Comparison of ENCODE assay signal across 1 cellular context in genomic region chr14:67674480-67675218, GRCh38.
TF ChIP-seq lines count a peak whose summit lies in the region.

TSS of gene VTI1B (minus strand) at chr14:67674632. CDS start at chr14:67674489, 143 bp downstream.

TF ChIP-seq in HepG2, 621 proteins besides CTCF, POLR2A, EP300 and RAD21 (continued from another document and continues in another):
- TF ChIP-seq, protein P1, sequence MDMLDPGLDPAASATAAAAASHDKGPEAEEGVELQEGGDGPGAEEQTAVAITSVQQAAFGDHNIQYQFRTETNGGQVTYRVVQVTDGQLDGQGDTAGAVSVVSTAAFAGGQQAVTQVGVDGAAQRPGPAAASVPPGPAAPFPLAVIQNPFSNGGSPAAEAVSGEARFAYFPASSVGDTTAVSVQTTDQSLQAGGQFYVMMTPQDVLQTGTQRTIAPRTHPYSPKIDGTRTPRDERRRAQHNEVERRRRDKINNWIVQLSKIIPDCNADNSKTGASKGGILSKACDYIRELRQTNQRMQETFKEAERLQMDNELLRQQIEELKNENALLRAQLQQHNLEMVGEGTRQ (IDR thresholded peaks at IDR 0.05; ENCODE audit: low read depth, low read length) = no peak
- TF ChIP-seq, protein P1 (CRISPR knock-in tag; IDR thresholded peaks at IDR 0.05; ENCODE audit: borderline replicate concordance) = no peak
- no peak for TF ChIP-seq JDP2 (CRISPR knock-in tag; IDR thresholded peaks at IDR 0.05; ENCODE audit: borderline replicate concordance)
- TF ChIP-seq HES4 (CRISPR knock-in tag; IDR thresholded peaks at IDR 0.05; ENCODE audit: borderline replicate concordance) = 0 out of 2 replicates have a peak, but pooled peaks have one; percentile 75
- no peak for TF ChIP-seq KDM6A (CRISPR knock-in tag; IDR thresholded peaks at IDR 0.05; ENCODE audit: low read depth)
- no peak for TF ChIP-seq ZNF10 (CRISPR knock-in tag; IDR thresholded peaks at IDR 0.05; ENCODE audit: borderline replicate concordance, low read depth)
- TF ChIP-seq ZNF605 (CRISPR knock-in tag; IDR thresholded peaks at IDR 0.05) = no peak
- no peak for TF ChIP-seq ZNF652 (CRISPR knock-in tag; IDR thresholded peaks at IDR 0.05; ENCODE audit: borderline replicate concordance, low read depth)
- TF ChIP-seq ELF4 (CRISPR knock-in tag; IDR thresholded peaks at IDR 0.05; ENCODE audit: borderline replicate concordance) = no peak
- no peak for TF ChIP-seq GPN1 (CRISPR knock-in tag; IDR thresholded peaks at IDR 0.05; ENCODE audit: borderline replicate concordance)
- TF ChIP-seq CREB3 (CRISPR knock-in tag; IDR thresholded peaks at IDR 0.05) = no peak; the same call in 1 of the 2 replicates
- TF ChIP-seq, protein P2, sequence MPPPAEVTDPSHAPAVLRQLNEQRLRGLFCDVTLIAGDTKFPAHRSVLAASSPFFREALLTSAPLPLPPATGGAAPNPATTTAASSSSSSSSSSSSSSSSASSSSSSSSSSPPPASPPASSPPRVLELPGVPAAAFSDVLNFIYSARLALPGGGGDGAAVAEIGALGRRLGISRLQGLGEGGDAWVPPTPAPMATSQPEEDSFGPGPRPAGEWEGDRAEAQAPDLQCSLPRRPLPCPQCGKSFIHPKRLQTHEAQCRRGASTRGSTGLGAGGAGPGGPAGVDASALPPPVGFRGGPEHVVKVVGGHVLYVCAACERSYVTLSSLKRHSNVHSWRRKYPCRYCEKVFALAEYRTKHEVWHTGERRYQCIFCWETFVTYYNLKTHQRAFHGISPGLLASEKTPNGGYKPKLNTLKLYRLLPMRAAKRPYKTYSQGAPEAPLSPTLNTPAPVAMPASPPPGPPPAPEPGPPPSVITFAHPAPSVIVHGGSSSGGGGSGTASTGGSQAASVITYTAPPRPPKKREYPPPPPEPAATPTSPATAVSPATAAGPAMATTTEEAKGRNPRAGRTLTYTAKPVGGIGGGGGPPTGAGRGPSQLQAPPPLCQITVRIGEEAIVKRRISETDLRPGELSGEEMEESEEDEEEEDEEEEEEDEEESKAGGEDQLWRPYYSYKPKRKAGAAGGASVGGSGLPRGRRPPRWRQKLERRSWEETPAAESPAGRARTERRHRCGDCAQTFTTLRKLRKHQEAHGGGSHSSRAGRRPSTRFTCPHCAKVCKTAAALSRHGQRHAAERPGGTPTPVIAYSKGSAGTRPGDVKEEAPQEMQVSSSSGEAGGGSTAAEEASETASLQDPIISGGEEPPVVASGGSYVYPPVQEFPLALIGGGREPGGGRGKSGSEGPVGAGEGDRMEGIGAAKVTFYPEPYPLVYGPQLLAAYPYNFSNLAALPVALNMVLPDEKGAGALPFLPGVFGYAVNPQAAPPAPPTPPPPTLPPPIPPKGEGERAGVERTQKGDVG (CRISPR knock-in tag; IDR thresholded peaks at IDR 0.05; ENCODE audit: borderline replicate concordance) = no peak
- TF ChIP-seq, protein P3, sequence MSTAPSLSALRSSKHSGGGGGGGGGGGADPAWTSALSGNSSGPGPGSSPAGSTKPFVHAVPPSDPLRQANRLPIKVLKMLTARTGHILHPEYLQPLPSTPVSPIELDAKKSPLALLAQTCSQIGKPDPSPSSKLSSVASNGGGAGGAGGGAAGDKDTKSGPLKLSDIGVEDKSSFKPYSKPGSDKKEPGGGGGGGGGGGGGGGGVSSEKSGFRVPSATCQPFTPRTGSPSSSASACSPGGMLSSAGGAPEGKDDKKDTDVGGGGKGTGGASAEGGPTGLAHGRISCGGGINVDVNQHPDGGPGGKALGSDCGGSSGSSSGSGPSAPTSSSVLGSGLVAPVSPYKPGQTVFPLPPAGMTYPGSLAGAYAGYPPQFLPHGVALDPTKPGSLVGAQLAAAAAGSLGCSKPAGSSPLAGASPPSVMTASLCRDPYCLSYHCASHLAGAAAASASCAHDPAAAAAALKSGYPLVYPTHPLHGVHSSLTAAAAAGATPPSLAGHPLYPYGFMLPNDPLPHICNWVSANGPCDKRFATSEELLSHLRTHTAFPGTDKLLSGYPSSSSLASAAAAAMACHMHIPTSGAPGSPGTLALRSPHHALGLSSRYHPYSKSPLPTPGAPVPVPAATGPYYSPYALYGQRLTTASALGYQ (CRISPR knock-in tag; IDR thresholded peaks at IDR 0.05) = no peak
- TF ChIP-seq ZNF883 (CRISPR knock-in tag; IDR thresholded peaks at IDR 0.05; ENCODE audit: not compliant biosample characterization) = peak; percentile 18
- TF ChIP-seq ZNF563 (CRISPR knock-in tag; IDR thresholded peaks at IDR 0.05) = peak; percentile 86
- TF ChIP-seq TBP (CRISPR knock-in tag; IDR thresholded peaks at IDR 0.05) = no peak
- TF ChIP-seq TRIM24 (CRISPR knock-in tag; IDR thresholded peaks at IDR 0.05) = no peak
- TF ChIP-seq KAT7 (CRISPR knock-in tag; IDR thresholded peaks at IDR 0.05; ENCODE audit: borderline replicate concordance) = peak; percentile 92; the same call in 1 of the 2 replicates
- TF ChIP-seq, protein P4, sequence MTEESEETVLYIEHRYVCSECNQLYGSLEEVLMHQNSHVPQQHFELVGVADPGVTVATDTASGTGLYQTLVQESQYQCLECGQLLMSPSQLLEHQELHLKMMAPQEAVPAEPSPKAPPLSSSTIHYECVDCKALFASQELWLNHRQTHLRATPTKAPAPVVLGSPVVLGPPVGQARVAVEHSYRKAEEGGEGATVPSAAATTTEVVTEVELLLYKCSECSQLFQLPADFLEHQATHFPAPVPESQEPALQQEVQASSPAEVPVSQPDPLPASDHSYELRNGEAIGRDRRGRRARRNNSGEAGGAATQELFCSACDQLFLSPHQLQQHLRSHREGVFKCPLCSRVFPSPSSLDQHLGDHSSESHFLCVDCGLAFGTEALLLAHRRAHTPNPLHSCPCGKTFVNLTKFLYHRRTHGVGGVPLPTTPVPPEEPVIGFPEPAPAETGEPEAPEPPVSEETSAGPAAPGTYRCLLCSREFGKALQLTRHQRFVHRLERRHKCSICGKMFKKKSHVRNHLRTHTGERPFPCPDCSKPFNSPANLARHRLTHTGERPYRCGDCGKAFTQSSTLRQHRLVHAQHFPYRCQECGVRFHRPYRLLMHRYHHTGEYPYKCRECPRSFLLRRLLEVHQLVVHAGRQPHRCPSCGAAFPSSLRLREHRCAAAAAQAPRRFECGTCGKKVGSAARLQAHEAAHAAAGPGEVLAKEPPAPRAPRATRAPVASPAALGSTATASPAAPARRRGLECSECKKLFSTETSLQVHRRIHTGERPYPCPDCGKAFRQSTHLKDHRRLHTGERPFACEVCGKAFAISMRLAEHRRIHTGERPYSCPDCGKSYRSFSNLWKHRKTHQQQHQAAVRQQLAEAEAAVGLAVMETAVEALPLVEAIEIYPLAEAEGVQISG (CRISPR knock-in tag; IDR thresholded peaks at IDR 0.05) = peak; percentile 82
- peak; percentile 92 for TF ChIP-seq GABPB1 (CRISPR knock-in tag; IDR thresholded peaks at IDR 0.05)
- 0 out of 2 replicates have a peak, but pooled peaks have one; percentile 80 for TF ChIP-seq NFATC3 (CRISPR knock-in tag; IDR thresholded peaks at IDR 0.05)
- TF ChIP-seq CCDC6 (CRISPR knock-in tag; IDR thresholded peaks at IDR 0.05) = peak; percentile 81; the same call in 1 of the 2 replicates
- no peak for TF ChIP-seq ZNF557 (CRISPR knock-in tag; IDR thresholded peaks at IDR 0.05)
- TF ChIP-seq CBX1 (IDR thresholded peaks at IDR 0.05; ENCODE audit: low read depth) = no peak
- no peak; the same call in none of the 2 replicates for TF ChIP-seq DRAP1 (CRISPR knock-in tag; IDR thresholded peaks at IDR 0.05)
- no peak for TF ChIP-seq ADNP (CRISPR knock-in tag; IDR thresholded peaks at IDR 0.05)
- TF ChIP-seq ZNF530 (CRISPR knock-in tag; IDR thresholded peaks at IDR 0.05; ENCODE audit: low read depth) = no peak
- no peak for TF ChIP-seq MAFF (IDR thresholded peaks at IDR 0.05; ENCODE audit: low read depth, low read length)
- TF ChIP-seq SMYD3 (CRISPR knock-in tag; IDR thresholded peaks at IDR 0.05) = no peak
- no peak for TF ChIP-seq ARNT (IDR thresholded peaks at IDR 0.05)
- no peak for TF ChIP-seq ZFP62 (CRISPR knock-in tag; IDR thresholded peaks at IDR 0.05)
- TF ChIP-seq NFIC (IDR thresholded peaks at IDR 0.05; ENCODE audit: low read length) = no peak
- TF ChIP-seq ZSCAN9 (CRISPR knock-in tag; IDR thresholded peaks at IDR 0.05; ENCODE audit: borderline replicate concordance) = no peak; the same call in 1 of the 2 replicates
- TF ChIP-seq SRSF4 (IDR thresholded peaks at IDR 0.05; ENCODE audit: low read depth, low read length, poor library complexity, severe bottlenecking) = peak; percentile 39
- peak; percentile 72; the same call in 1 of the 2 replicates for TF ChIP-seq ZMAT3 (CRISPR knock-in tag; conservative IDR thresholded peaks at IDR 0.05)
- no peak for TF ChIP-seq GTF3A (CRISPR knock-in tag; conservative IDR thresholded peaks at IDR 0.05)
- no peak for TF ChIP-seq ZNF841 (CRISPR knock-in tag; IDR thresholded peaks at IDR 0.05; ENCODE audit: borderline replicate concordance)
- no peak for TF ChIP-seq ZNF260 (CRISPR knock-in tag; IDR thresholded peaks at IDR 0.05; ENCODE audit: borderline replicate concordance, low read depth)
- TF ChIP-seq ZNF12 (CRISPR knock-in tag; IDR thresholded peaks at IDR 0.05) = no peak
- TF ChIP-seq HNF1A (IDR thresholded peaks at IDR 0.05; ENCODE audit: low read depth) = no peak
- TF ChIP-seq HNF1A (CRISPR knock-in tag; IDR thresholded peaks at IDR 0.05; ENCODE audit: borderline replicate concordance) = peak; percentile 66; the same call in 1 of the 2 replicates
- peak; percentile 76 for TF ChIP-seq ELF1 (CRISPR knock-in tag; IDR thresholded peaks at IDR 0.05)
- TF ChIP-seq ZNF263 (CRISPR knock-in tag; IDR thresholded peaks at IDR 0.05) = no peak; the same call in 1 of the 2 replicates
- TF ChIP-seq SOX5 (CRISPR knock-in tag; IDR thresholded peaks at IDR 0.05; ENCODE audit: borderline replicate concordance) = peak; percentile 12; the same call in 1 of the 2 replicates
- no peak; the same call in 1 of the 2 replicates for TF ChIP-seq ZNF839 (CRISPR knock-in tag; IDR thresholded peaks at IDR 0.05; ENCODE audit: borderline replicate concordance)
- 0 out of 2 replicates have a peak, but pooled peaks have one; percentile 79 for TF ChIP-seq ZNF235 (CRISPR knock-in tag; IDR thresholded peaks at IDR 0.05; ENCODE audit: borderline replicate concordance)
- TF ChIP-seq ZNF674 (CRISPR knock-in tag; IDR thresholded peaks at IDR 0.05; ENCODE audit: low read depth) = no peak
- TF ChIP-seq ZNF382 (CRISPR knock-in tag; IDR thresholded peaks at IDR 0.05; ENCODE audit: borderline replicate concordance) = no peak
- TF ChIP-seq ZNF761 (CRISPR knock-in tag; conservative IDR thresholded peaks at IDR 0.05) = peak; percentile 66
- TF ChIP-seq ETV5 (CRISPR knock-in tag; IDR thresholded peaks at IDR 0.05; ENCODE audit: borderline replicate concordance) = peak; percentile 51; the same call in 1 of the 2 replicates
- TF ChIP-seq PCBP2 (optimal IDR thresholded peaks at IDR 0.05; ENCODE audit: low read depth, low read length, poor library complexity, severe bottlenecking) = no peak
- peak; percentile 95 for TF ChIP-seq RBFOX2 (IDR thresholded peaks at IDR 0.05; ENCODE audit: low read depth, low read length)
- TF ChIP-seq ZNF367 (CRISPR knock-in tag; IDR thresholded peaks at IDR 0.05; ENCODE audit: borderline replicate concordance) = no peak; the same call in 1 of the 2 replicates
- 0 out of 2 replicates have a peak, but pooled peaks have one; percentile 35 for TF ChIP-seq SNAPC2 (CRISPR knock-in tag; IDR thresholded peaks at IDR 0.05)
- no peak for TF ChIP-seq EZH2 (conservative IDR thresholded peaks at IDR 0.05; ENCODE audit: low read depth, low read length)
- TF ChIP-seq RORA (CRISPR knock-in tag; IDR thresholded peaks at IDR 0.05) = no peak
- TF ChIP-seq ZNF124 (CRISPR knock-in tag; IDR thresholded peaks at IDR 0.05) = peak; percentile 56; the same call in 1 of the 2 replicates
- TF ChIP-seq ZBTB7B (CRISPR knock-in tag; IDR thresholded peaks at IDR 0.05) = no peak; the same call in 1 of the 2 replicates
- TF ChIP-seq BRCA1 (CRISPR knock-in tag; IDR thresholded peaks at IDR 0.05) = no peak
- TF ChIP-seq NCOA5 (CRISPR knock-in tag; IDR thresholded peaks at IDR 0.05) = no peak
- peak; percentile 53 for TF ChIP-seq SALL1 (CRISPR knock-in tag; IDR thresholded peaks at IDR 0.05)
